In the genomic region with DNA sequence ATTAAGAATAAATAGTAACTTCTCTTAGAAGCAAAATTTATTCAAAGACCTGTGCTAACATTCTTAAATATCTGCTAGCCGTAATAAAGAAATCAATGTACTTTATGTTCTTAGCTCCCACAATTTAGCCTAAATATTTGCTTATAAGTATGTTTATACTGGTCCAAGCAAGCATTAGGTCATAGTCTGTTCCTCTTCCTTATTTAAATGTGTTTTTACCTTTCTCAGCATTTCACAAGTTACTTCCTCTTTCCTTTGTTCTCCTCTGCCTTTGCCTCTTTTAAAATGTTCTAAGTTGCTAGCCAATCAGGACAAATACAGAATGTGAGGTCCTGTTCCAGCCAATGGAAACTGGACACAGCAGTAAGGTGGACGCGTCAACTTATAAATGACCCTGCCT, we compare ENCODE assay signal across 8 cellular contexts. TPM values are rescaled to one million over a fixed set of nuclear protein-coding genes. Genes with fewer than 3 reads are reported as not detected.
A peak's percentile ranks its signal among the peaks of the same experiment; 100 is the strongest.
DNase-seq lines count a peak whose midpoint lies in the region; ATAC-seq and TF ChIP-seq lines count a peak whose summit lies in the region.
"Not testable (repeated sequence)": the region's sequence is repeated elsewhere in the genome, so short reads cannot be mapped to it uniquely, and the experiment has no call there.

No MANE protein-coding gene starts in this region.

- H3K9ac ChIP-seq in BLaER1 treated with 17β-estradiol and CSF1 and Interleukin-3, amounts not matched to agents 10 nM and 100 nM = peak overlapping the region in 8 of 11 experiments; percentile 11 to 60 (median 36); a peak in 11 of 22 replicates
- not testable (repeated sequence) for H3K9ac ChIP-seq in skeletal muscle tissue (ENCODE audit: low read depth in 1 of 3, low read length in 3 of 3)

- peak overlapping the region in 10 of 11 experiments; percentile 40 to 89 (median 78); a peak in 21 of 22 replicates for H3K27ac ChIP-seq in BLaER1 treated with 17β-estradiol and CSF1 and Interleukin-3, amounts not matched to agents 10 nM and 100 nM
- H3K27ac ChIP-seq in cingulate gyrus (ENCODE audit: low read depth, low read length) = peak overlapping the region; percentile 50
- H3K27ac ChIP-seq in skeletal muscle tissue (ENCODE audit: low read depth, low read length) = peak overlapping the region; percentile 36
- H3K27ac ChIP-seq in upper lobe of left lung = peak overlapping the region; percentile 8 to 61 (median 22)

- H3K4me3 ChIP-seq in BLaER1 treated with 17β-estradiol and CSF1 and Interleukin-3, amounts not matched to agents 10 nM and 100 nM; NB4 (ENCODE audit: low read depth, low read length); skeletal muscle tissue (ENCODE audit: low read length in 3 of 3); upper lobe of left lung: not testable (repeated sequence)

- not testable (repeated sequence) for TF ChIP-seq EP300 in upper lobe of left lung (IDR thresholded peaks at IDR 0.05)

- H3K4me1 Mint-ChIP-seq in HFFc6 (ENCODE audit: low read depth) = peaks cover 28% of the 10 kb centered on the region
- H3K4me1 Mint-ChIP-seq in activated B cell treated with CpG ODN at 0.5 μM for 24 hours = peaks cover 11% of the 10 kb centered on the region

- not testable (repeated sequence) for TF ChIP-seq POLR2A in NB4 (IDR thresholded peaks at IDR 0.05; ENCODE audit: extremely low read depth, insufficient read length); upper lobe of left lung (IDR thresholded peaks at IDR 0.05)

- 0 out of 22 replicates have a peak, but pooled peaks cover 0 to 11% (median 0%) of the 10 kb centered on the region in 11 experiments for H3K9me3 ChIP-seq in BLaER1 treated with 17β-estradiol and CSF1 and Interleukin-3, amounts not matched to agents 10 nM and 100 nM (replicated peaks in 1 of 11)
- H3K9me3 ChIP-seq in skeletal muscle tissue (ENCODE audit: control insufficient read depth in 3 of 3, low read length in 3 of 3); upper lobe of left lung: not testable (repeated sequence)

- peak overlapping the region; percentile 67 to 94 (median 90) for H3K4me2 ChIP-seq in BLaER1 treated with 17β-estradiol and CSF1 and Interleukin-3, amounts not matched to agents 10 nM and 100 nM

- CTCF ChIA-PET in activated B cell treated with CpG ODN at 0.5 μM for 24 hours (lab: Charles Lee) = interaction anchor here (1.6 kb wide), 1 partner anchor 11 kb away, joined by 3 read pairs; no protein-coding TSS in a partner anchor

- H3K36me3 Mint-ChIP-seq in HFFc6 (ENCODE audit: low read depth) = peaks cover 13% of the 10 kb centered on the region; the same call in 1 of the 2 replicates
- H3K36me3 Mint-ChIP-seq in activated B cell treated with CpG ODN at 0.5 μM for 24 hours (ENCODE audit: low read depth) = peaks cover 20% of the 10 kb centered on the region

- not testable (repeated sequence) for H3K4me3 Mint-ChIP-seq in HFFc6
- peak overlapping the region; percentile 55 for H3K4me3 Mint-ChIP-seq in activated B cell treated with CpG ODN at 0.5 μM for 24 hours

- not testable (repeated sequence) for TF ChIP-seq CTCF in HFFc6 (IDR thresholded peaks at IDR 0.05); NB4 (IDR thresholded peaks at IDR 0.05; ENCODE audit: low read depth, low read length); activated B cell treated with CpG ODN at 0.5 μM for 24 hours (IDR thresholded peaks at IDR 0.05); upper lobe of left lung (IDR thresholded peaks at IDR 0.05)

- H3K27ac Mint-ChIP-seq in HFFc6 = 0 out of 2 replicates have a peak overlapping the region, but pooled peaks have one; percentile 29
- not testable (repeated sequence) for H3K27ac Mint-ChIP-seq in activated B cell treated with CpG ODN at 0.5 μM for 24 hours

- not testable (repeated sequence) for H3K9me3 Mint-ChIP-seq in HFFc6, activated B cell treated with CpG ODN at 0.5 μM for 24 hours

- H3K27me3 ChIP-seq in BLaER1 treated with 17β-estradiol and CSF1 and Interleukin-3, amounts not matched to agents 10 nM and 100 nM; skeletal muscle tissue (ENCODE audit: control insufficient read depth in 3 of 3, insufficient read depth in 3 of 3, low read length in 3 of 3); upper lobe of left lung: not testable (repeated sequence)

- peak; percentile 19 for ATAC-seq in activated B cell treated with CpG ODN at 0.5 μM for 24 hours (ENCODE audit: low read depth)
- ATAC-seq in upper lobe of left lung (ENCODE audit: low FRiP score in 2 of 2) = not testable (repeated sequence)

- 76 to 79% methylated on average over 3 of the region's 3 CpGs for WGBS in upper lobe of left lung, 2 donors

- H3K27me3 Mint-ChIP-seq in HFFc6 (ENCODE audit: insufficient read depth); activated B cell treated with CpG ODN at 0.5 μM for 24 hours: not testable (repeated sequence)

- intact Hi-C loops in activated B cell treated with CpG ODN at 0.5 μM for 24 hours (cut with micrococcal nuclease) = loop anchor here (1.0 kb wide), 2 partner anchors 8 to 19 kb away; no protein-coding TSS in a partner anchor

- POLR2A ChIA-PET in activated B cell treated with CpG ODN at 0.5 μM for 24 hours (lab: Charles Lee) = interaction anchor here (0.6 to 2.1 kb wide), 6 partner anchors 11 to 47 kb away, joined by 3 to 11 read pairs (median 4); a partner anchor contains a TSS

- not testable (repeated sequence) for DNase-seq in HFFc6, activated B cell treated with CpG ODN at 0.5 μM for 24 hours, upper lobe of left lung
- DNase-seq in NB4 (ENCODE audit: low read depth) (peak; percentile 47), SIG-M5 treated with dmso at 0.1 percent for 504 hours (lab: John Stamatoyannopoulos, UW; ENCODE audit: unreplicated experiment) (peak; percentile 62)

- H4K20me1 ChIP-seq in BLaER1 treated with 17β-estradiol and CSF1 and Interleukin-3, amounts not matched to agents 10 nM and 100 nM = peaks cover 0 to 68% (median 0%) of the 10 kb centered on the region in 11 experiments; a peak in 2 of 22 replicates

- peaks cover 6 to 62% (median 27%) of the 10 kb centered on the region in 11 experiments; a peak in 18 of 22 replicates for H3K36me3 ChIP-seq in BLaER1 treated with 17β-estradiol and CSF1 and Interleukin-3, amounts not matched to agents 10 nM and 100 nM
- not testable (repeated sequence) for H3K36me3 ChIP-seq in skeletal muscle tissue (ENCODE audit: control insufficient read depth in 3 of 3, insufficient read depth in 3 of 3, low read length in 3 of 3); upper lobe of left lung

- peaks cover 70 to 91% (median 78%) of the 10 kb centered on the region in 10 experiments for H3K4me1 ChIP-seq in BLaER1 treated with 17β-estradiol and CSF1 and Interleukin-3, amounts not matched to agents 10 nM and 100 nM
- not testable (repeated sequence) for H3K4me1 ChIP-seq in skeletal muscle tissue (ENCODE audit: control insufficient read depth in 3 of 3, insufficient read depth in 3 of 3, low read length in 3 of 3)
- peaks cover 10 to 30% (median 20%) of the 10 kb centered on the region in 4 donors for H3K4me1 ChIP-seq in upper lobe of left lung

RNA-seq across cellular contexts. Expression of a gene that starts 40.7 kb away (rescaled TPM):
- 100 to 1,000 TPM; 104 to 129 (median 113) TPM for total RNA-seq in HFFc6 (2021; fragmentation: NEBNext Ultra II Directional; extraction: Animal tissue kit (Norgen Biotek cat#: 25700))
- total RNA-seq in activated B cell treated with CpG ODN at 0.5 μM for 24 hours = 66.7 and 69.0 TPM in 2 replicates
- 37.6 TPM for total RNA-seq in skeletal muscle tissue
- total RNA-seq in upper lobe of left lung = 10 to 100 TPM; 25.3 to 65.5 (median 41.3) TPM

Comparison
In these comparisons a context has a peak if more than half of its experiments do, and no peak if none do; other contexts are left out.
1. H3K27ac ChIP-seq: peak in every context shown above with its lines; median percentile 78 in BLaER1 treated with 17β-estradiol and CSF1 and Interleukin-3, amounts not matched to agents 10 nM and 100 nM; 50 in cingulate gyrus; 36 in skeletal muscle tissue; 22 in upper lobe of left lung.